ENCODE assay signal across 28 cellular contexts in genomic region chr2:1053781-1054180, GRCh38.
A peak's percentile ranks its signal among the peaks of the same experiment; 100 is the strongest.
DNase-seq lines count a peak whose midpoint lies in the region; ATAC-seq and TF ChIP-seq lines count a peak whose summit lies in the region.
"Had no signal": no experiment of that assay in that cellular context is flagged by ENCODE, and none has a peak within 500 bp of the region (broad histone marks: within the 10 kb centered on the region; RNA-seq: fewer than 3 reads in every experiment).

No MANE protein-coding gene starts in this region.

- H2AFZ ChIP-seq in smooth muscle cell (ENCODE audit: low read depth) = no peak overlapping the region

- H3K27ac ChIP-seq in WERI-Rb-1 (no peak overlapping the region), smooth muscle cell (ENCODE audit: low read depth) (peak overlapping the region; percentile 97)
- H3K27ac ChIP-seq: 22Rv1, C4-2B, HL-60 had no signal

- no peaks in the 10 kb centered on the region for H3K27me3 ChIP-seq in WERI-Rb-1 (ENCODE audit: insufficient read depth, low read depth, severe bottlenecking)
- H3K27me3 ChIP-seq in smooth muscle cell (ENCODE audit: low read depth) = no peaks in the 10 kb centered on the region

- H4K20me1 ChIP-seq in smooth muscle cell (ENCODE audit: low read depth) = no peaks in the 10 kb centered on the region

- WGBS in smooth muscle cell (ENCODE audit: low lambda C conversion rate) = 79% methylated on average over 5 of the region's 7 CpGs

- H3K4me3 ChIP-seq in WERI-Rb-1 (ENCODE audit: low read depth, low read length) (no peak overlapping the region), smooth muscle cell (no peak overlapping the region)
- H3K4me3 ChIP-seq: K562 had no signal

- no peaks in the 10 kb centered on the region for H3K36me3 Mint-ChIP-seq in nephron progenitor cell (ENCODE audit: low read depth)
- H3K36me3 Mint-ChIP-seq: CD8-positive, alpha-beta memory T cell had no signal

- peaks cover 38% of the 10 kb centered on the region for H3K4me1 Mint-ChIP-seq in nephron progenitor cell
- H3K4me1 Mint-ChIP-seq: B cell had no signal

- no peaks in the 10 kb centered on the region for H3K36me3 ChIP-seq in WERI-Rb-1
- H3K36me3 ChIP-seq in smooth muscle cell (ENCODE audit: low read depth) = no peaks in the 10 kb centered on the region

- H3K27ac Mint-ChIP-seq in nephron progenitor cell = no peak overlapping the region
- H3K27ac Mint-ChIP-seq: B cell; CD8-positive, alpha-beta memory T cell had no signal

- DNase-seq in NCI-H187 (lab: John Stamatoyannopoulos, UW) (peak; percentile 30 to 57), NCI-H187 treated with DMSO at 0.1 percent for 48 hours (lab: John Stamatoyannopoulos, UW) (no peak), WERI-Rb-1 (peak; percentile 76), left kidney (ENCODE audit: low read depth, low spot score) (peak; percentile 85), smooth muscle cell (lab: John Stamatoyannopoulos, UW; ENCODE audit: unreplicated experiment) (no peak), NCI-H2227 treated with DMSO at 0.1 percent for 48 hours (lab: John Stamatoyannopoulos, UW) (no peak), nephron progenitor cell (no peak)
- DNase-seq: CD8-positive, alpha-beta memory T cell; DMS153; DND-41; H7; Kasumi-1; NCI-H1092 treated with DMSO at 0.1 percent for 48 hours; NCI-H1436 treated with DMSO at 0.1 percent for 48 hours; NCI-H2029; NCI-H2171; NCI-H345; NCI-H524 treated with DMSO at 0.1 percent for 48 hours; NCI-H774; SW 1271 had no signal

- H3K9me3 Mint-ChIP-seq in nephron progenitor cell = peaks cover 14% of the 10 kb centered on the region

- TF ChIP-seq CTCF in WERI-Rb-1 (IDR thresholded peaks at IDR 0.05; ENCODE audit: low read depth, low read length) = no peak
- TF ChIP-seq CTCF in smooth muscle cell (IDR thresholded peaks at IDR 0.05; ENCODE audit: borderline replicate concordance, insufficient read depth, poor library complexity, severe bottlenecking) = no peak
- no peak for TF ChIP-seq CTCF in nephron progenitor cell (IDR thresholded peaks at IDR 0.05)

- ATAC-seq in HG02763 (IDR thresholded peaks at IDR 0.05; ENCODE audit: unreplicated experiment) = no peak
- ATAC-seq: HepG2, K562 had no signal

- peaks cover 8% of the 10 kb centered on the region for H3K4me1 ChIP-seq in smooth muscle cell (ENCODE audit: low read depth)

- H3K27me3 Mint-ChIP-seq in nephron progenitor cell (ENCODE audit: low read depth, poor library complexity) = peaks cover 9% of the 10 kb centered on the region

- H3K4me2 ChIP-seq in smooth muscle cell = peak overlapping the region; percentile 76
- H3K4me2 ChIP-seq: SK-N-SH had no signal

- peak overlapping the region; percentile 50 for H3K9ac ChIP-seq in smooth muscle cell (ENCODE audit: low read depth)
- H3K9ac ChIP-seq: SK-N-SH had no signal

- no peak overlapping the region for H3K4me3 Mint-ChIP-seq in nephron progenitor cell
- H3K4me3 Mint-ChIP-seq: B cell; CD8-positive, alpha-beta memory T cell had no signal

- peaks cover 6% of the 10 kb centered on the region for H3F3A ChIP-seq in smooth muscle cell (ENCODE audit: low read depth)

- no peaks in the 10 kb centered on the region for H3K79me2 ChIP-seq in smooth muscle cell (ENCODE audit: low read depth)

- H3K9me3 ChIP-seq in WERI-Rb-1 (ENCODE audit: severe bottlenecking) (no peaks in the 10 kb centered on the region), smooth muscle cell (replicated peaks; ENCODE audit: low read depth) (no peaks in the 10 kb centered on the region)

Comparison
In these comparisons a context has a peak if more than half of its experiments do, and no peak if none do; other contexts are left out.
1. DNase-seq: peak in NCI-H187 (2 of 2), WERI-Rb-1 (single experiment) and left kidney (single experiment); none in NCI-H187 treated with DMSO at 0.1 percent for 48 hours (single experiment), smooth muscle cell (single experiment), NCI-H2227 treated with DMSO at 0.1 percent for 48 hours (single experiment) and nephron progenitor cell (single experiment).